8 cellular contexts compared by ENCODE assay signal in the genomic region with DNA sequence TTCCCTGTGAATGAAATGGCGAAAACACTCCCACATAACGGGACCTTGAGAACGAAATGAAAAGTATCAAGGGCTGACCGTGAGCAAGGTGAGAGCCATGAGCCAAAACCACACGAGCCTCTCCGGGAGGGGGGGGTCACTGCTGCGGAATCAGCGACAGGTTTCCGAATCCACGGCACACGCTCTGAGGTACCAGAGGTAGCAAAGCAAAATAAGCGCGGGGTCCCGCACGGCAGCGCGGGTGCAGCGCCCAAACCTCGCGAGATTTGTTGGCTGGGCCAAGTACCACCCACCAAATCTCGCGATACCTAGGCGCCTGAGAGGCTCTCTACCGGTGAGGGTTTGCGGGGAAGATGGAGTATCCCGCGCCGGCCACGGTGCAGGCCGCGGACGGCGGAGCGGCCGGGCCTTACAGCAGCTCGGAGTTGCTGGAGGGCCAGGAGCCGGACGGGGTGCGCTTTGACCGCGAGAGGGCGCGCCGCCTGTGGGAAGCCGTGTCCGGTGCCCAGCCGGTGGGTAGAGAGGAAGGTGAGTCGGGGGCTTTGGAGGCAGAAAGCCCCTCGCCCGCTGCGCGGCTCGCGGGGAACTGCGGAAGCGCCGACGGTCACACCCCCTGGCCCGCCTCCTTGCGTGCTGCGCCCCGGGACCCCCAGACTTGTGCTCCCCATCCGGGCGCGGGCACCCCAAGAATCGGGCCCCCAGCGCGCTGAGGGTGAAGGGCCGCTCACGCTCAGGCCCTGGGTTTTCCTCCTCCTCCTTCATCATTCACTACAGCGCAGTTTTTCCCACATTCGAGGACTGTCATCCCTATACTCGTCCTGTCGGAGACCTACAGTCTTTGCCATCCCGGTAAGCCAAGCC. TPM values are rescaled to one million over a fixed set of nuclear protein-coding genes. Genes with fewer than 3 reads are reported as not detected.
DNase-seq lines count a peak whose midpoint lies in the region; ATAC-seq and TF ChIP-seq lines count a peak whose summit lies in the region.

A gene with protein sequence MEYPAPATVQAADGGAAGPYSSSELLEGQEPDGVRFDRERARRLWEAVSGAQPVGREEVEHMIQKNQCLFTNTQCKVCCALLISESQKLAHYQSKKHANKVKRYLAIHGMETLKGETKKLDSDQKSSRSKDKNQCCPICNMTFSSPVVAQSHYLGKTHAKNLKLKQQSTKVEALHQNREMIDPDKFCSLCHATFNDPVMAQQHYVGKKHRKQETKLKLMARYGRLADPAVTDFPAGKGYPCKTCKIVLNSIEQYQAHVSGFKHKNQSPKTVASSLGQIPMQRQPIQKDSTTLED (plus strand): TSS at position 311 of the 861 bp plus-strand sequence. CDS start 43 bp downstream, at position 354.

- H3K79me2 ChIP-seq in PC-9 (ENCODE audit: low read depth): peaks cover 31% of the 10 kb centered on the region

- peaks cover 5% of the 10 kb centered on the region; the same call in 1 of the 2 replicates for H4K20me1 ChIP-seq in PC-9 (ENCODE audit: insufficient read depth)

- 0 out of 2 replicates have a peak, but pooled peaks cover 4% of the 10 kb centered on the region for H3F3A ChIP-seq in PC-9 (ENCODE audit: insufficient read depth, low read depth)

- H3K9me2 ChIP-seq in PC-9 (ENCODE audit: insufficient read depth): no peaks in the 10 kb centered on the region

- DNase-seq in DMS153 treated with DMSO at 0.1 percent for 48 hours (lab: John Stamatoyannopoulos, UW; ENCODE audit: unreplicated experiment) (peak; percentile 57), KG1 (lab: John Stamatoyannopoulos, UW) (peak; percentile 86), PC-9 (peak; percentile 82 to 89)
- peak; percentile 89 for DNase-seq in activated T-cell treated with anti-CD3 and anti-CD28 coated beads, Interleukin-2, amount 50 U/mL, for 1 hour
- peak; percentile 93 for DNase-seq in stimulated activated CD8-positive, alpha-beta memory T cell treated with anti-CD3 and anti-CD28 coated beads, Interleukin-4, amount 100 ng/mL, for 48 hours

- H3K9ac ChIP-seq in mucosa of stomach (ENCODE audit: low read length): peak within 1 kb of the TSS; percentile 71

- ATAC-seq in GM21619 (IDR thresholded peaks at IDR 0.05; ENCODE audit: unreplicated experiment): peak; percentile 81

- H3K4me1 ChIP-seq in PC-9 (replicated peaks; ENCODE audit: insufficient read depth) (peaks cover 13% of the 10 kb centered on the region), esophagus (ENCODE audit: control insufficient read depth in 2 of 2, insufficient read depth in 2 of 2, low read length in 1 of 2) (peaks cover 2 to 3% of the 10 kb centered on the region in 2 donors), mucosa of stomach (ENCODE audit: control insufficient read depth, insufficient read depth, low read length) (peaks cover 7% of the 10 kb centered on the region)

- TSS peak; percentile 45 for BruUV-seq in PC-9 (replicated peaks; lab: Mats Ljungman, UMichigan)

- H3K27me3 ChIP-seq in PC-9 (ENCODE audit: insufficient read depth, low read depth): no peaks in the 10 kb centered on the region
- no peaks in the 10 kb centered on the region for H3K27me3 ChIP-seq in esophagus (ENCODE audit: control insufficient read depth in 1 of 2, insufficient read depth in 2 of 2, low read length in 2 of 2)
- no peaks in the 10 kb centered on the region for H3K27me3 ChIP-seq in mucosa of stomach (ENCODE audit: control insufficient read depth, insufficient read depth, low read length)

- H3K9me3 ChIP-seq in PC-9 (ENCODE audit: insufficient read depth, low read depth) (no peaks in the 10 kb centered on the region), esophagus (ENCODE audit: control insufficient read depth in 2 of 2, insufficient read depth in 1 of 2, low read depth in 1 of 2, low read length in 1 of 2) (no peaks in the 10 kb centered on the region), mucosa of stomach (ENCODE audit: control insufficient read depth, low read length) (no peaks in the 10 kb centered on the region)

- 1% methylated on average over 66 to 75 of the region's 75 CpGs for WGBS in esophagus, 2 donors

- POLR2A ChIA-PET in PC-9 (lab: Charles Lee; ENCODE audit: unreplicated experiment): interaction anchor here (0.7 kb wide), 1 partner anchor 49 kb away, joined by 3 read pairs; no protein-coding TSS in a partner anchor

- no peaks in the 10 kb centered on the region for H3K36me3 ChIP-seq in PC-9 (ENCODE audit: low read depth)
- H3K36me3 ChIP-seq in esophagus (ENCODE audit: control insufficient read depth in 2 of 2, insufficient read depth in 2 of 2, low read length in 1 of 2): no peaks in the 10 kb centered on the region
- H3K36me3 ChIP-seq in mucosa of stomach (ENCODE audit: control insufficient read depth, insufficient read depth, low read length): no peaks in the 10 kb centered on the region

- peak within 1 kb of the TSS; percentile 98 for H3K4me3 ChIP-seq in PC-9
- peak within 1 kb of the TSS; percentile 74 to 98 for H3K4me3 ChIP-seq in esophagus (ENCODE audit: low read depth in 1 of 2, low read length in 2 of 2)
- H3K4me3 ChIP-seq in mucosa of stomach (ENCODE audit: low read length): peak within 1 kb of the TSS; percentile 71

- peak; percentile 59 for TF ChIP-seq CTCF in PC-9 (conservative IDR thresholded peaks at IDR 0.05)

- H2AFZ ChIP-seq in PC-9: peak within 1 kb of the TSS; percentile 99

- intact Hi-C loops in PC-9 (cut with micrococcal nuclease; ENCODE audit: unreplicated experiment): loop anchor here (1.0 kb wide), 1 partner anchor 16 kb away; a partner anchor contains a TSS

- CTCF ChIA-PET in PC-9 (lab: Charles Lee): no interaction called here

- peak within 1 kb of the TSS; percentile 39 for H3K27ac ChIP-seq in PC-9
- peak within 1 kb of the TSS; percentile 65 to 80 for H3K27ac ChIP-seq in esophagus (ENCODE audit: low read depth in 2 of 2, low read length in 1 of 2)

- H3K4me2 ChIP-seq in PC-9: peak within 1 kb of the TSS; percentile 98

RNA-seq across cellular contexts. Expression of the gene that starts here (rescaled TPM):
- total RNA-seq in PC-9 (2021): 23.8 and 26.0 TPM in 2 replicates
- polyA plus RNA-seq in esophagus: 1 to 10 TPM; 6.1 to 7.8 TPM

Comparison
In these comparisons a context has a peak if more than half of its experiments do, and no peak if none do; other contexts are left out.
1. Peak in every context shown above with its lines: DNase-seq, ATAC-seq, H3K4me3 ChIP-seq and H3K27ac ChIP-seq.